10 cellular contexts compared by ENCODE assay signal in genomic region chr10:124733566-124734245, GRCh38. TPM values are rescaled to one million over a fixed set of nuclear protein-coding genes. Genes with fewer than 3 reads are reported as not detected.
DNase-seq lines count a peak whose midpoint lies in the region; ATAC-seq and TF ChIP-seq lines count a peak whose summit lies in the region.
"Had no signal": no experiment of that assay in that cellular context is flagged by ENCODE, and none has a peak within 500 bp of the region (broad histone marks: within the 10 kb centered on the region; RNA-seq: fewer than 3 reads in every experiment).

No MANE protein-coding gene starts in this region.

- H3K9ac ChIP-seq in PC-3 (ENCODE audit: low read length): no peak overlapping the region

- peaks cover 4% of the 10 kb centered on the region for H3K27me3 Mint-ChIP-seq in activated naive CD4-positive, alpha-beta T cell treated with anti-CD3 and anti-CD28 coated beads, Interleukin-2, amount 10 ng/mL, durations not matched to agents 7 days and 5 days
- H3K27me3 Mint-ChIP-seq in naive thymus-derived CD4-positive, alpha-beta T cell: peaks cover 0 to 2% (median 0%) of the 10 kb centered on the region in 5 donors

- H3F3A ChIP-seq in PC-3 (ENCODE audit: low read length, unreplicated experiment): no peaks in the 10 kb centered on the region

- TF ChIP-seq CTCF in choroid plexus epithelial cell (conservative IDR thresholded peaks at IDR 0.05; ENCODE audit: low read depth, low read length) (no peak), upper lobe of right lung (IDR thresholded peaks at IDR 0.05) (no peak), PC-3 (conservative IDR thresholded peaks at IDR 0.05; ENCODE audit: low read depth, low read length) (no peak)

- peaks cover 89 to 98% of the 10 kb centered on the region in 2 donors for H3K4me1 ChIP-seq in naive thymus-derived CD4-positive, alpha-beta T cell (ENCODE audit: control insufficient read depth in 2 of 2, insufficient read depth in 2 of 2, low read length in 2 of 2)
- peaks cover 72% of the 10 kb centered on the region for H3K4me1 ChIP-seq in upper lobe of right lung
- peaks cover 11% of the 10 kb centered on the region for H3K4me1 ChIP-seq in PC-3 (ENCODE audit: insufficient read depth, low read length)

- no peak overlapping the region for H3K4me2 ChIP-seq in PC-3 (ENCODE audit: low read length)

- H3K4me3 ChIP-seq in choroid plexus epithelial cell (ENCODE audit: low read depth, low read length): no peak overlapping the region
- peak overlapping the region; percentile 49 for H3K4me3 ChIP-seq in naive thymus-derived CD4-positive, alpha-beta T cell (ENCODE audit: low read length)
- H3K4me3 ChIP-seq in upper lobe of right lung: no peak overlapping the region
- H3K4me3 ChIP-seq in PC-3 (ENCODE audit: low read length): no peak overlapping the region
- H3K4me3 ChIP-seq: right lobe of liver had no signal

- no peaks in the 10 kb centered on the region for H3K27me3 ChIP-seq in naive thymus-derived CD4-positive, alpha-beta T cell (ENCODE audit: control insufficient read depth in 2 of 2, insufficient read depth in 2 of 2, low read length in 2 of 2)
- no peaks in the 10 kb centered on the region for H3K27me3 ChIP-seq in upper lobe of right lung
- no peaks in the 10 kb centered on the region for H3K27me3 ChIP-seq in PC-3 (ENCODE audit: low read length)
- H3K27me3 ChIP-seq: right lobe of liver had no signal

- no peaks in the 10 kb centered on the region for H3K36me3 ChIP-seq in naive thymus-derived CD4-positive, alpha-beta T cell (ENCODE audit: control insufficient read depth in 2 of 3, insufficient read depth in 3 of 3, low read length in 3 of 3)
- no peaks in the 10 kb centered on the region for H3K36me3 ChIP-seq in upper lobe of right lung
- no peaks in the 10 kb centered on the region for H3K36me3 ChIP-seq in PC-3 (ENCODE audit: low read depth, low read length)
- H3K36me3 ChIP-seq: right lobe of liver had no signal

- no peaks in the 10 kb centered on the region for H4K20me1 ChIP-seq in PC-3 (ENCODE audit: low read length)

- peaks cover 38% of the 10 kb centered on the region for H3K79me2 ChIP-seq in PC-3 (ENCODE audit: low read length)

- intact Hi-C loops in naive thymus-derived CD4-positive, alpha-beta T cell (cut with micrococcal nuclease): loop anchor here (1.0 kb wide), 2 partner anchors 10 to 14 kb away; no protein-coding TSS in a partner anchor
- intact Hi-C loops in upper lobe of right lung (cut with DNase I): loop anchor here (10.0 kb wide), 1 partner anchor 89 kb away; no protein-coding TSS in a partner anchor
- intact Hi-C loops in PC-3 (cut with micrococcal nuclease): no loop called here

- POLR2A ChIA-PET in naive thymus-derived CD4-positive, alpha-beta T cell (lab: Charles Lee): interaction anchor here (1.0 to 7.9 kb wide), 4 partner anchors 13 to 86 kb away, joined by 4 to 122 read pairs (median 4); no protein-coding TSS in a partner anchor
- POLR2A ChIA-PET in PC-3 (lab: Charles Lee; ENCODE audit: unreplicated experiment): no interaction called here

- H3K9me3 Mint-ChIP-seq in activated naive CD4-positive, alpha-beta T cell treated with anti-CD3 and anti-CD28 coated beads, Interleukin-2, amount 10 ng/mL, durations not matched to agents 7 days and 5 days: no peaks in the 10 kb centered on the region
- H3K9me3 Mint-ChIP-seq in naive thymus-derived CD4-positive, alpha-beta T cell: no peaks in the 10 kb centered on the region

- H3K4me1 Mint-ChIP-seq in activated naive CD4-positive, alpha-beta T cell treated with anti-CD3 and anti-CD28 coated beads, Interleukin-2, amount 10 ng/mL, durations not matched to agents 7 days and 5 days: peaks cover 89% of the 10 kb centered on the region
- H3K4me1 Mint-ChIP-seq in naive thymus-derived CD4-positive, alpha-beta T cell: peaks cover 62 to 100% (median 90%) of the 10 kb centered on the region in 7 donors

- BruUV-seq in PC-3 (replicated peaks; lab: Mats Ljungman, UMichigan): no TSS peak

- ATAC-seq in naive thymus-derived CD4-positive, alpha-beta T cell: no peak
- ATAC-seq in upper lobe of right lung (no peak), HG02870 (IDR thresholded peaks at IDR 0.05; ENCODE audit: unreplicated experiment) (no peak), HG03139 (IDR thresholded peaks at IDR 0.05; ENCODE audit: unreplicated experiment) (no peak), PC-3 (no peak)
- ATAC-seq: right lobe of liver had no signal

- H3K4me3 Mint-ChIP-seq in activated naive CD4-positive, alpha-beta T cell treated with anti-CD3 and anti-CD28 coated beads, Interleukin-2, amount 10 ng/mL, durations not matched to agents 7 days and 5 days: peak overlapping the region; percentile 44
- peak overlapping the region; percentile 52 to 82 (median 77) for H3K4me3 Mint-ChIP-seq in naive thymus-derived CD4-positive, alpha-beta T cell

- H3K9me2 ChIP-seq in PC-3 (replicated peaks; ENCODE audit: low read length): no peaks in the 10 kb centered on the region

- CTCF ChIA-PET in activated naive CD4-positive, alpha-beta T cell treated with anti-CD3 and anti-CD28 coated beads, Interleukin-2, amount 10 ng/mL, durations not matched to agents 7 days and 5 days (lab: Charles Lee): interaction anchor here (0.7 to 5.3 kb wide), 10 partner anchors 8 to 203 kb away, joined by 3 to 34 read pairs (median 4); no protein-coding TSS in a partner anchor
- CTCF ChIA-PET in naive thymus-derived CD4-positive, alpha-beta T cell (lab: Charles Lee): interaction anchor here (1.1 to 7.2 kb wide), 5 partner anchors 9 to 106 kb away, joined by 3 to 58 read pairs (median 3); no protein-coding TSS in a partner anchor
- CTCF ChIA-PET in PC-3 (lab: Charles Lee): no interaction called here

- no peak for DNase-seq in activated naive CD4-positive, alpha-beta T cell treated with anti-CD3 and anti-CD28 coated beads, Interleukin-2, amount 10 ng/mL, durations not matched to agents 7 days and 5 days
- no peak for DNase-seq in activated naive CD4-positive, alpha-beta T cell treated with anti-CD3 and anti-CD28 coated beads, Interleukin-2, amount 50 U/mL, for 16 hours
- DNase-seq in choroid plexus epithelial cell (ENCODE audit: low read depth): peak; percentile 33
- no peak for DNase-seq in naive thymus-derived CD4-positive, alpha-beta T cell
- peak; percentile 35 for DNase-seq in upper lobe of right lung
- no peak for DNase-seq in PC-3
- DNase-seq: right lobe of liver had no signal

- no peaks in the 10 kb centered on the region for H3K9me3 ChIP-seq in naive thymus-derived CD4-positive, alpha-beta T cell (ENCODE audit: control insufficient read depth in 2 of 3, low read length in 3 of 3)
- H3K9me3 ChIP-seq in upper lobe of right lung (no peaks in the 10 kb centered on the region), PC-3 (ENCODE audit: low read length) (no peaks in the 10 kb centered on the region)
- H3K9me3 ChIP-seq: right lobe of liver had no signal

- H3K27ac Mint-ChIP-seq in activated naive CD4-positive, alpha-beta T cell treated with anti-CD3 and anti-CD28 coated beads, Interleukin-2, amount 10 ng/mL, durations not matched to agents 7 days and 5 days: peak overlapping the region; percentile 86
- peak overlapping the region; percentile 82 to 99 (median 92) for H3K27ac Mint-ChIP-seq in naive thymus-derived CD4-positive, alpha-beta T cell

- no peak overlapping the region for H2AFZ ChIP-seq in PC-3 (ENCODE audit: low read length)

- H3K36me3 Mint-ChIP-seq in activated naive CD4-positive, alpha-beta T cell treated with anti-CD3 and anti-CD28 coated beads, Interleukin-2, amount 10 ng/mL, durations not matched to agents 7 days and 5 days: peaks cover 46% of the 10 kb centered on the region
- peaks cover 0 to 33% (median 9%) of the 10 kb centered on the region in 5 donors for H3K36me3 Mint-ChIP-seq in naive thymus-derived CD4-positive, alpha-beta T cell

- H3K27ac ChIP-seq in naive thymus-derived CD4-positive, alpha-beta T cell (ENCODE audit: low read depth, low read length): peak overlapping the region; percentile 59
- H3K27ac ChIP-seq in upper lobe of right lung (peak overlapping the region; percentile 43), PC-3 (ENCODE audit: low read length) (no peak overlapping the region)
- H3K27ac ChIP-seq: C4-2B, right lobe of liver had no signal

RNA-seq across cellular contexts. Expression of gene FAM53B, which starts 10.5 kb away (rescaled TPM):
- 10 to 100 TPM; 25.5 to 51.5 (median 28.6) TPM for total RNA-seq in naive thymus-derived CD4-positive, alpha-beta T cell
- polyA plus RNA-seq in naive thymus-derived CD4-positive, alpha-beta T cell: 10 to 100 TPM in 1 of 2 donors, 1 to 10 TPM in 1; 3.9 to 18.8 TPM
- total RNA-seq in upper lobe of right lung: 31.4 TPM
- total RNA-seq in PC-3 (2014; rRNA removed): 16.5 and 19.4 TPM in 2 replicates

RNA-seq across cellular contexts. Expression of gene EEF1AKMT2, which starts 58.0 kb away (rescaled TPM):
- total RNA-seq in naive thymus-derived CD4-positive, alpha-beta T cell: 10 to 100 TPM; 11.5 to 23.0 (median 21.0) TPM
- polyA plus RNA-seq in naive thymus-derived CD4-positive, alpha-beta T cell: 10 to 100 TPM; 22.0 to 38.1 TPM
- total RNA-seq in upper lobe of right lung: 15.7 TPM
- total RNA-seq in PC-3 (2014; rRNA removed): 18.2 and 19.6 TPM in 2 replicates

Comparison
In these comparisons a context has a peak if more than half of its experiments do, and no peak if none do; other contexts are left out.
1. DNase-seq: peak in choroid plexus epithelial cell (single experiment) and upper lobe of right lung (single experiment); none in activated naive CD4-positive, alpha-beta T cell treated with anti-CD3 and anti-CD28 coated beads, Interleukin-2, amount 10 ng/mL, durations not matched to agents 7 days and 5 days (single experiment), activated naive CD4-positive, alpha-beta T cell treated with anti-CD3 and anti-CD28 coated beads, Interleukin-2, amount 50 U/mL, for 16 hours (single experiment), naive thymus-derived CD4-positive, alpha-beta T cell (0 of 9) and PC-3 (single experiment).